Comparison of ENCODE assay signal across 19 cellular contexts in genomic region chr1:818611-819291, GRCh38.
A peak's percentile ranks its signal among the peaks of the same experiment; 100 is the strongest.
DNase-seq lines count a peak whose midpoint lies in the region; ATAC-seq and TF ChIP-seq lines count a peak whose summit lies in the region.
"Had no signal": no experiment of that assay in that cellular context is flagged by ENCODE, and none has a peak within 500 bp of the region (broad histone marks: within the 10 kb centered on the region; RNA-seq: fewer than 3 reads in every experiment).

No MANE protein-coding gene starts in this region.

- peak overlapping the region; percentile 15 to 79 (median 68) for H3K27ac ChIP-seq in gastrocnemius medialis
- H3K27ac ChIP-seq: colonic mucosa had no signal

- H3K36me3 Mint-ChIP-seq in brain = no peaks in the 10 kb centered on the region
- H3K36me3 Mint-ChIP-seq: natural killer cell had no signal

- intact Hi-C loops in left cardiac atrium (cut with DNase I) (no loop called here), gastrocnemius medialis (cut with DNase I; ENCODE audit: low total_unique reads) (no loop called here)

- ATAC-seq in left cardiac atrium (peak; percentile 27 to 29), gastrocnemius medialis (peak in 1 of 2 donors; percentile 32), GM21526 (IDR thresholded peaks at IDR 0.05; ENCODE audit: low FRiP score, unreplicated experiment) (no peak)
- ATAC-seq: natural killer cell had no signal

- H3K4me1 Mint-ChIP-seq in brain = peaks cover 9% of the 10 kb centered on the region

- no peaks in the 10 kb centered on the region for H3K36me3 ChIP-seq in gastrocnemius medialis
- no peaks in the 10 kb centered on the region for H3K36me3 ChIP-seq in MG63
- H3K36me3 ChIP-seq: colonic mucosa, uterus had no signal

- no peaks in the 10 kb centered on the region for H3K9me3 Mint-ChIP-seq in brain
- H3K9me3 Mint-ChIP-seq: activated CD4-positive, alpha-beta T cell treated with anti-CD3 and anti-CD28 coated beads, Interleukin-2, amount 10 ng/mL, durations not matched to agents 24 days and 14 days; natural killer cell had no signal

- no peak for TF ChIP-seq POLR2A in gastrocnemius medialis (IDR thresholded peaks at IDR 0.05)

- no peak overlapping the region for H3K4me3 ChIP-seq in gastrocnemius medialis
- no peak overlapping the region for H3K4me3 ChIP-seq in MG63
- H3K4me3 ChIP-seq: colonic mucosa, uterus had no signal

- DNase-seq in GM03348 (ENCODE audit: low spot score) (peak; percentile 21), left cardiac atrium (no peak), gastrocnemius medialis (no peak), COR-L47 (lab: John Stamatoyannopoulos, UW) (no peak), T-helper 9 cell (no peak), MG63 (no peak)
- DNase-seq: activated CD4-positive, alpha-beta T cell treated with anti-CD3 and anti-CD28 coated beads, Interleukin-2, amount 10 ng/mL, durations not matched to agents 24 days and 14 days; activated T-cell treated with anti-CD3 and anti-CD28 coated beads, Interleukin-2, amount 50 U/mL, for 48 hours; AML-193; colonic mucosa; DMS 273 treated with DMSO at 0.1 percent for 48 hours; natural killer cell; NCI-H2107; NCI-H82; RPMI8226; stimulated activated CD4-positive, alpha-beta T cell treated with anti-CD3 and anti-CD28 coated beads, Interleukin-4, amount 100 ng/mL, for 24 hours; uterus had no signal

- TF ChIP-seq CTCF in brain (conservative IDR thresholded peaks at IDR 0.05) (no peak), gastrocnemius medialis (IDR thresholded peaks at IDR 0.05 in 4 of 5, conservative IDR thresholded peaks at IDR 0.05 in 1 of 5) (no peak)

- H3K4me1 ChIP-seq in gastrocnemius medialis = peaks cover 10 to 15% of the 10 kb centered on the region in 2 donors
- H3K4me1 ChIP-seq: colonic mucosa, uterus had no signal

- in situ Hi-C loops in gastrocnemius medialis (cut with MboI; ENCODE audit: low sequenced_read_pairs in 4 of 4) = no loop called here

- H3K27me3 Mint-ChIP-seq in brain = no peaks in the 10 kb centered on the region
- H3K27me3 Mint-ChIP-seq: activated CD4-positive, alpha-beta T cell treated with anti-CD3 and anti-CD28 coated beads, Interleukin-2, amount 10 ng/mL, durations not matched to agents 24 days and 14 days had no signal

- H3K27me3 ChIP-seq in gastrocnemius medialis (no peaks in the 10 kb centered on the region), MG63 (no peaks in the 10 kb centered on the region)
- H3K27me3 ChIP-seq: colonic mucosa, uterus had no signal

- peak overlapping the region in 4 of 5 experiments; percentile 28 to 52 (median 33) for H3K27ac Mint-ChIP-seq in brain
- H3K27ac Mint-ChIP-seq: activated CD4-positive, alpha-beta T cell treated with anti-CD3 and anti-CD28 coated beads, Interleukin-2, amount 10 ng/mL, durations not matched to agents 24 days and 14 days; natural killer cell had no signal

- H3K4me3 Mint-ChIP-seq in brain = peak overlapping the region in 1 of 5 experiments; percentile 37
- H3K4me3 Mint-ChIP-seq: activated CD4-positive, alpha-beta T cell treated with anti-CD3 and anti-CD28 coated beads, Interleukin-2, amount 10 ng/mL, durations not matched to agents 24 days and 14 days; natural killer cell had no signal

- H3K9me3 ChIP-seq in gastrocnemius medialis = no peaks in the 10 kb centered on the region
- H3K9me3 ChIP-seq in MG63 = no peaks in the 10 kb centered on the region
- H3K9me3 ChIP-seq: colonic mucosa, uterus had no signal
